8 cellular contexts compared by ENCODE assay signal in genomic region chrX:47129879-47130358, GRCh38. TPM values are rescaled to one million over a fixed set of nuclear protein-coding genes. Genes with fewer than 3 reads are reported as not detected.
DNase-seq lines count a peak whose midpoint lies in the region; ATAC-seq, FAIRE-seq and TF ChIP-seq lines count a peak whose summit lies in the region.

No MANE protein-coding gene starts in this region.

- no peaks in the 10 kb centered on the region for H3K9me3 ChIP-seq in KOPT-K1 (ENCODE audit: insufficient read depth, low read length, poor library complexity, severe bottlenecking)

- peak; percentile 21 for FAIRE-seq in colon (lab: Jason Lieb, UNC)

- no peaks in the 10 kb centered on the region for H3K9me3 Mint-ChIP-seq in natural killer cell

- TF ChIP-seq CTCF in BJ (IDR thresholded peaks at IDR 0.05; ENCODE audit: insufficient read depth, low read depth, low read length) (no peak), natural killer cell (IDR thresholded peaks at IDR 0.05) (no peak)

- no peak for DNase-seq in BJ (ENCODE audit: low read depth)
- no peak for DNase-seq in natural killer cell
- no peak for DNase-seq in COLO668 (lab: John Stamatoyannopoulos, UW; ENCODE audit: unreplicated experiment)
- DNase-seq in GF-D8 (lab: John Stamatoyannopoulos, UW): no peak
- no peak for DNase-seq in hippocampal formation (lab: John Stamatoyannopoulos, UW)
- no peak for DNase-seq in inferior parietal cortex (ENCODE audit: extremely low spot score)

- no peak for ATAC-seq in natural killer cell

- POLR2A ChIA-PET in BJ (lab: Charles Lee): interaction anchor here (0.6 to 1.2 kb wide), 2 partner anchors 15 to 291 kb away, joined by 4 read pairs; partner anchors contain the start of genes NDUFB11 and RBM10

- no peaks in the 10 kb centered on the region for H3K27me3 ChIP-seq in BJ (ENCODE audit: control insufficient read depth, insufficient read depth, low read length)

- H3K27me3 Mint-ChIP-seq in natural killer cell (ENCODE audit: low read depth in 2 of 2): no peaks in the 10 kb centered on the region

- intact Hi-C loops in natural killer cell (cut with micrococcal nuclease): no loop called here

- CTCF ChIA-PET in BJ (lab: Yijun Ruan, JAX): no interaction called here

- peak overlapping the region; percentile 62 for H3K4me3 ChIP-seq in BJ (ENCODE audit: low read depth, low read length)

- peak overlapping the region; percentile 93 to 94 for H3K27ac Mint-ChIP-seq in natural killer cell

- H3K36me3 Mint-ChIP-seq in natural killer cell: no peaks in the 10 kb centered on the region

- H3K27ac ChIP-seq in KOPT-K1 (ENCODE audit: low read depth, low read length, poor library complexity, severe bottlenecking): peak overlapping the region; percentile 83

- H3K36me3 ChIP-seq in BJ (ENCODE audit: control insufficient read depth, insufficient read depth, low read length) (no peaks in the 10 kb centered on the region), KOPT-K1 (ENCODE audit: insufficient read depth, low read length) (no peaks in the 10 kb centered on the region)

- peak overlapping the region; percentile 93 for H3K4me3 Mint-ChIP-seq in natural killer cell

- no peaks in the 10 kb centered on the region for H3K4me1 Mint-ChIP-seq in natural killer cell

RNA-seq across cellular contexts. Expression of gene NDUFB11, which starts 14.6 kb away (rescaled TPM):
- 46.8 and 57.1 TPM in 2 replicates for polyA plus RNA-seq in BJ (2011; rRNA removed)
- polyA minus RNA-seq in BJ (2011; rRNA and poly(A)+ RNA removed): 39.9 and 83.6 TPM in 2 replicates
- total RNA-seq in natural killer cell: 10 to 100 TPM; 38.2 to 43.3 (median 42.3) TPM

RNA-seq across cellular contexts. Expression of gene RBM10, which starts 15.1 kb away (rescaled TPM):
- polyA plus RNA-seq in BJ (2011; rRNA removed): 16.9 and 30.9 TPM in 2 replicates
- polyA minus RNA-seq in BJ (2011; rRNA and poly(A)+ RNA removed): 25.9 and 28.1 TPM in 2 replicates
- 10 to 100 TPM; 37.5 to 43.7 (median 39.4) TPM for total RNA-seq in natural killer cell

RNA-seq across cellular contexts. Expression of gene RGN, which starts 51.7 kb away (rescaled TPM):
- 0.82 and 0.98 TPM in 2 replicates for polyA plus RNA-seq in BJ (2011; rRNA removed)
- polyA minus RNA-seq in BJ (2011; rRNA and poly(A)+ RNA removed): 0.14 and 0.26 TPM in 2 replicates
- total RNA-seq in natural killer cell: not detected
